1 cellular context compared by ENCODE assay signal in the genomic region with DNA sequence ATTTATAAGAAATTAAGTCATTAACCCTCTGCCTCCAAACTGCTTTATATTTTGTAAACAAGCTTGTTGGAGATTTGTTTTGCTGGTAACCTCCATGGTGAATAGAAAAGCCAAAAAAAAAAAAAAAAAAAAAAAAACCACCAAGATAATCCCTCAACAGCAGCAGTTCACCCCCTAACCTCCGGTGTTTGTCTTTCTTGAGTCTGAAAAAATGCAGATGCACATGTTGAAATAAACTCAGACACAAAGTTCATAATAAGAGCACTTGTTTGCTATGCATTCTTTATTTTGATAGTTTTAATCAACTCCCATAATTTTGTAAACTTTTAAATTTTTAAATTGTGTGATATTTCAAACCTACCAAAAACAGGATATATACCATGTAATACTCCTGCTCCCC.
A peak's percentile ranks its signal among the peaks of the same experiment; 100 is the strongest.
TF ChIP-seq lines count a peak whose summit lies in the region.

No MANE protein-coding gene starts in this region.

TF ChIP-seq in HepG2, 621 proteins besides CTCF, POLR2A, EP300 and RAD21:
- peak; percentile 40; the same call in 1 of the 2 replicates for TF ChIP-seq RARA (CRISPR knock-in tag; IDR thresholded peaks at IDR 0.05)
- peak; percentile 82; the same call in 1 of the 2 replicates for TF ChIP-seq BCL6 (CRISPR knock-in tag; IDR thresholded peaks at IDR 0.05)
- no peak for TF ChIP-seq ZNF468 (CRISPR knock-in tag; IDR thresholded peaks at IDR 0.05)
- TF ChIP-seq, protein P1, sequence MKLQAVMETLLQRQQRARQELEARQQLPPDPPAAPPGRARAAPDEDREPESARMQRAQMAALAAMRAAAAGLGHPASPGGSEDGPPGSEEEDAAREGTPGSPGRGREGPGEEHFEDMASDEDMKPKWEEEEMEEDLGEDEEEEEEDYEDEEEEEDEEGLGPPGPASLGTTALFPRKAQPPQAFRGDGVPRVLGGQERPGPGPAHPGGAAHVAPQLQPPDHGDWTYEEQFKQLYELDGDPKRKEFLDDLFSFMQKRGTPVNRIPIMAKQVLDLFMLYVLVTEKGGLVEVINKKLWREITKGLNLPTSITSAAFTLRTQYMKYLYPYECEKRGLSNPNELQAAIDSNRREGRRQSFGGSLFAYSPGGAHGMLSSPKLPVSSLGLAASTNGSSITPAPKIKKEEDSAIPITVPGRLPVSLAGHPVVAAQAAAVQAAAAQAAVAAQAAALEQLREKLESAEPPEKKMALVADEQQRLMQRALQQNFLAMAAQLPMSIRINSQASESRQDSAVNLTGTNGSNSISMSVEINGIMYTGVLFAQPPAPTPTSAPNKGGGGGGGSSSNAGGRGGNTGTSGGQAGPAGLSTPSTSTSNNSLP (IDR thresholded peaks at IDR 0.05; ENCODE audit: low read depth, low read length): 0 out of 2 replicates have a peak, but pooled peaks have one; percentile 3
